ENCODE assay signal across 29 cellular contexts in the genomic region with DNA sequence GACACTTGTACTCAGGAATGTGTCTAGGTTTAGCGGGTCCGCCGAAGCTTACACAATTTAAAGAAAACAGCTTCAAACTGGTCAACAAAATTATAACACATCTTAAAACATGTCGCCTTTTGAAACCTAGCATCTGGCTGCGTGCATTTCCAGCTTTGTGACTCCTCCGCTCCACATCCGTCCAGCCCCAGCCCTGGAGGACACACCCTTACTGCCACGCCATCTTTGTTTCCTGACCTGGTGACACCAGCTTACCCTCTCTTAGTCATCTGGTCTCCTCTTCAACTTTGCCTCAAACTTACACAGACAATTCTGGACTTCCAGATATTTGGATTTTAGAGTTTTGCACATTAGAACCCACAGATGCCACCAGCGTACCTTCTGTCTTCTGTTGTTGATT.
"Had no signal": no experiment of that assay in that cellular context is flagged by ENCODE, and none has a peak within 500 bp of the region (broad histone marks: within the 10 kb centered on the region; RNA-seq: fewer than 3 reads in every experiment).

No MANE protein-coding gene starts in this region.

- DNase-seq: activated B cell treated with CpG ODN at 0.5 μM for 24 hours; activated CD4-positive, alpha-beta memory T cell treated with anti-CD3 and anti-CD28 coated beads for 36 hours; activated CD4-positive, alpha-beta T cell treated with anti-CD3 and anti-CD28 coated beads for 4 hours; activated CD4-positive, alpha-beta T cell treated with anti-CD3 and anti-CD28 coated beads, Interleukin-2, amount 10 ng/mL, durations not matched to agents 24 days and 14 days; activated CD4-positive, alpha-beta T cell treated with anti-CD3 and anti-CD28 coated beads, Interleukin-2, amount 50 U/mL, for 1 hour; activated CD4-positive, alpha-beta T cell treated with anti-CD3 and anti-CD28 coated beads, Interleukin-2, amount 50 U/mL, for 4 hours; activated CD4-positive, CD25-positive, alpha-beta regulatory T cell treated with anti-CD3 and anti-CD28 coated beads, Interleukin-2, amount 50 U/mL, for 72 hours; activated CD8-positive, alpha-beta memory T cell treated with anti-CD3 and anti-CD28 coated beads, Interleukin-2, amount 50 U/mL, for 4 hours; activated CD8-positive, alpha-beta T cell treated with anti-CD3 and anti-CD28 coated beads for 36 hours; activated effector memory CD4-positive, alpha-beta T cell treated with Interleukin-2 at 50 U/mL for 16 hours; activated gamma-delta T cell; activated naive CD4-positive, alpha-beta T cell treated with anti-CD3 and anti-CD28 coated beads, Interleukin-2, amount 10 ng/mL, durations not matched to agents 7 days and 5 days; activated naive CD4-positive, alpha-beta T cell treated with Interleukin-2 at 50 U/mL for 16 hours; activated naive CD8-positive, alpha-beta T cell treated with anti-CD3 and anti-CD28 coated beads, Interleukin-2, amount 10 ng/mL, durations not matched to agents 7 days and 5 days; activated naive CD8-positive, alpha-beta T cell treated with anti-CD3 and anti-CD28 coated beads, Interleukin-2, amount 50 U/mL, for 24 hours; activated T-cell treated with anti-CD3 and anti-CD28 coated beads for 4 hours; activated T-cell treated with anti-CD3 and anti-CD28 coated beads, Interleukin-2, amount 50 U/mL, for 1 hour; activated T-cell treated with anti-CD3 and anti-CD28 coated beads, Interleukin-2, amount 50 U/mL, for 4 hours; activated T-cell treated with anti-CD3 and anti-CD28 coated beads, Interleukin-2, amount 50 U/mL, for 72 hours; amygdala; anterior cingulate cortex; caudate nucleus; cerebellar nuclear complex; T-helper 1 cell; T-helper 2 cell; T-helper 9 cell had no signal

- ATAC-seq: activated CD8-positive, alpha-beta T cell treated with anti-CD3 and anti-CD28 coated beads for 36 hours; activated naive CD8-positive, alpha-beta T cell treated with anti-CD3 and anti-CD28 coated beads, Interleukin-2, amount 50 U/mL, for 24 hours; activated T-cell treated with anti-CD3 and anti-CD28 coated beads, Interleukin-2, amount 50 U/mL, for 4 hours; activated T-cell treated with anti-CD3 and anti-CD28 coated beads, Interleukin-2, amount 50 U/mL, for 72 hours had no signal

- H3K4me3 ChIP-seq: ascending aorta, cardiac muscle cell had no signal

- H3K27me3 ChIP-seq: ascending aorta, cardiac muscle cell had no signal

- H3K4me1 ChIP-seq: ascending aorta had no signal

- H3K9me3 ChIP-seq: ascending aorta had no signal

- H3K36me3 ChIP-seq: ascending aorta, cardiac muscle cell had no signal

- H3K27ac ChIP-seq: ascending aorta, cardiac muscle cell, VCaP had no signal
